In genomic region chr20:17498641-17499040, GRCh38 we compare ENCODE assay signal across 15 cellular contexts. TPM values are rescaled to one million over a fixed set of nuclear protein-coding genes. Genes with fewer than 3 reads are reported as not detected.
DNase-seq lines count a peak whose midpoint lies in the region; TF ChIP-seq lines count a peak whose summit lies in the region.
"Had no signal": no experiment of that assay in that cellular context is flagged by ENCODE, and none has a peak within 500 bp of the region (broad histone marks: within the 10 kb centered on the region; RNA-seq: fewer than 3 reads in every experiment).

No MANE protein-coding gene starts in this region.

- TF ChIP-seq EP300 in SK-N-SH (IDR thresholded peaks at IDR 0.05; ENCODE audit: borderline replicate concordance in 1 of 2, low read depth in 1 of 2, low read length in 1 of 2): no peak

- no peak overlapping the region for H2BK15ac ChIP-seq in neuronal stem cell (ENCODE audit: low read length)

- H3K9me3 ChIP-seq in neuronal stem cell (replicated peaks in 1 of 2; ENCODE audit: control insufficient read depth in 2 of 2, insufficient read depth in 1 of 2, low read depth in 1 of 2, low read length in 2 of 2): no peaks in the 10 kb centered on the region
- no peaks in the 10 kb centered on the region for H3K9me3 ChIP-seq in SK-N-SH
- H3K9me3 ChIP-seq: BLaER1, MG63 had no signal

- H3K27ac ChIP-seq in coronary artery (no peak overlapping the region), neuronal stem cell (replicated peaks; ENCODE audit: low read length) (no peak overlapping the region), SK-N-SH (ENCODE audit: low read depth in 2 of 2, low read length in 1 of 2) (no peak overlapping the region)
- H3K27ac ChIP-seq: BLaER1, KMS-11, RWPE1 had no signal

- H3K4me2 ChIP-seq in neuronal stem cell (ENCODE audit: insufficient read depth, low read length, poor library complexity, severe bottlenecking) (no peak overlapping the region), SK-N-SH (no peak overlapping the region)
- H3K4me2 ChIP-seq: BLaER1, GM23338, KMS-11 had no signal

- no peak overlapping the region for H3K18ac ChIP-seq in neuronal stem cell (ENCODE audit: low read length)

- no peaks in the 10 kb centered on the region for H3K36me3 ChIP-seq in neuronal stem cell (replicated peaks in 1 of 2; ENCODE audit: control insufficient read depth in 2 of 2, insufficient read depth in 2 of 2, low read length in 2 of 2)
- no peaks in the 10 kb centered on the region for H3K36me3 ChIP-seq in SK-N-SH (replicated peaks in 1 of 2; ENCODE audit: control insufficient read depth in 1 of 2, insufficient read depth in 2 of 2, low read length in 1 of 2)
- H3K36me3 ChIP-seq: BLaER1, MG63 had no signal

- H2AK5ac ChIP-seq in neuronal stem cell (ENCODE audit: low read depth, low read length): peak overlapping the region; percentile 17

- H2BK12ac ChIP-seq in neuronal stem cell (ENCODE audit: low read length): no peak overlapping the region

- H3K23ac ChIP-seq in neuronal stem cell (ENCODE audit: low read depth, low read length, poor library complexity): no peak overlapping the region

- CTCF ChIA-PET in SK-N-SH (lab: Yijun Ruan, JAX): no interaction called here

- H3K4me1 ChIP-seq in neuronal stem cell (ENCODE audit: control insufficient read depth in 2 of 2, insufficient read depth in 1 of 2, low read depth in 1 of 2, low read length in 2 of 2): peaks cover 0 to 1% of the 10 kb centered on the region in 2 donors
- no peaks in the 10 kb centered on the region for H3K4me1 ChIP-seq in SK-N-SH (ENCODE audit: control insufficient read depth in 1 of 2, insufficient read depth in 2 of 2, low read depth in 1 of 2, low read length in 1 of 2)

- TF ChIP-seq CTCF in coronary artery (IDR thresholded peaks at IDR 0.05) (no peak), SK-N-SH (IDR thresholded peaks at IDR 0.05) (no peak)

- no peaks in the 10 kb centered on the region for H3F3A ChIP-seq in SK-N-SH (replicated peaks; ENCODE audit: insufficient read depth)

- TF ChIP-seq RAD21 in SK-N-SH (IDR thresholded peaks at IDR 0.05; ENCODE audit: low read length): no peak

- no peaks in the 10 kb centered on the region for H4K20me1 ChIP-seq in SK-N-SH (ENCODE audit: insufficient read depth)
- H4K20me1 ChIP-seq: BLaER1 had no signal

- no peak overlapping the region for H2BK5ac ChIP-seq in neuronal stem cell (ENCODE audit: low read length)

- no CpG with 5 or more reads among the region's 13 CpGs for WGBS in neuronal stem cell (ENCODE audit: extremely low coverage in 2 of 2, insufficient read length in 2 of 2, insufficient replicate concordance in 1 of 2), 2 donors
- 88% methylated on average over 13 of the region's 13 CpGs for WGBS in SK-N-SH (ENCODE audit: low lambda C conversion rate)

- H4K91ac ChIP-seq in neuronal stem cell (ENCODE audit: low read depth, low read length, poor library complexity): no peak overlapping the region

- POLR2A ChIA-PET in SK-N-SH (lab: Yijun Ruan, JAX): no interaction called here

- H3K79me1 ChIP-seq in neuronal stem cell (ENCODE audit: low read depth, low read length): no peaks in the 10 kb centered on the region

- H3K27me3 ChIP-seq in neuronal stem cell (ENCODE audit: control insufficient read depth in 3 of 3, insufficient read depth in 3 of 3, low read depth in 1 of 3, low read length in 3 of 3): peaks cover 0 to 32% (median 2%) of the 10 kb centered on the region in 3 experiments
- no peaks in the 10 kb centered on the region for H3K27me3 ChIP-seq in SK-N-SH (ENCODE audit: insufficient read depth)
- H3K27me3 ChIP-seq: BLaER1, MG63 had no signal

- no peak overlapping the region for H3K14ac ChIP-seq in neuronal stem cell (ENCODE audit: low read length)

- H3K4me3 ChIP-seq in coronary artery (no peak overlapping the region), neuronal stem cell (ENCODE audit: low read length in 2 of 2) (no peak overlapping the region), SK-N-SH (ENCODE audit: low read depth in 2 of 2, low read length in 1 of 2) (no peak overlapping the region)
- H3K4me3 ChIP-seq: BLaER1, GM23338, MG63 had no signal

- H3K9ac ChIP-seq in neuronal stem cell (ENCODE audit: low read depth, low read length, poor library complexity) (no peak overlapping the region), SK-N-SH (no peak overlapping the region)
- H3K9ac ChIP-seq: BLaER1, KMS-11 had no signal

- no peaks in the 10 kb centered on the region for H3K79me2 ChIP-seq in SK-N-SH (ENCODE audit: insufficient read depth)

- DNase-seq in activated CD8-positive, alpha-beta memory T cell treated with anti-CD3 and anti-CD28 coated beads, Interleukin-2, amount 50 U/mL, for 48 hours: peak; percentile 8
- no peak for DNase-seq in activated CD8-positive, alpha-beta memory T cell treated with anti-CD3 and anti-CD28 coated beads, Interleukin-2, amount 50 U/mL, for 4 hours
- DNase-seq in coronary artery (ENCODE audit: low spot score) (peak; percentile 35), neuronal stem cell (ENCODE audit: low spot score) (no peak), T-helper 9 cell (no peak), T1000 (lab: John Stamatoyannopoulos, UW) (no peak), SK-N-SH (no peak)
- no peak for DNase-seq in stimulated activated naive CD4-positive, alpha-beta T cell (lab: John Stamatoyannopoulos, UW)
- DNase-seq: DND-41, MG63, NCI-H1694 treated with DMSO at 0.1 percent for 48 hours had no signal

- H3K9me2 ChIP-seq in SK-N-SH: no peaks in the 10 kb centered on the region

- no peak overlapping the region for H2BK120ac ChIP-seq in neuronal stem cell (ENCODE audit: low read depth, low read length)

- no peak overlapping the region for H4K8ac ChIP-seq in neuronal stem cell (ENCODE audit: low read depth, low read length)

- H2AFZ ChIP-seq in neuronal stem cell (ENCODE audit: low read length): no peak overlapping the region
- H2AFZ ChIP-seq in SK-N-SH (ENCODE audit: low read depth): no peak overlapping the region
- H2AFZ ChIP-seq: GM23338 had no signal

- H3K4ac ChIP-seq in neuronal stem cell (ENCODE audit: low read length): no peak overlapping the region

TF ChIP-seq in SK-N-SH, 30 proteins besides CTCF, POLR2A, EP300 and RAD21:
- TF ChIP-seq USF2 (IDR thresholded peaks at IDR 0.05; ENCODE audit: borderline replicate concordance, low read depth, low read length) (no peak), NFIC (IDR thresholded peaks at IDR 0.05; ENCODE audit: borderline replicate concordance) (no peak), GABPA (IDR thresholded peaks at IDR 0.05; ENCODE audit: low read depth) (no peak), GATA2 (CRISPR knock-in tag; IDR thresholded peaks at IDR 0.05) (no peak), JUND (IDR thresholded peaks at IDR 0.05) (no peak), FOSL2 (IDR thresholded peaks at IDR 0.05; ENCODE audit: borderline replicate concordance, low read depth) (no peak), FOXM1 (IDR thresholded peaks at IDR 0.05; ENCODE audit: low read depth) (no peak), YY1 (IDR thresholded peaks at IDR 0.05; ENCODE audit: low read depth) (no peak), SMC3 (IDR thresholded peaks at IDR 0.05; ENCODE audit: low read depth, low read length) (no peak), FOXJ3 (CRISPR knock-in tag; IDR thresholded peaks at IDR 0.05) (no peak), PBX3 (IDR thresholded peaks at IDR 0.05) (no peak)

RNA-seq across cellular contexts. Expression of gene BFSP1, which starts 32.5 kb away (rescaled TPM):
- 0.18 TPM for polyA plus RNA-seq in neuronal stem cell (2013, experiment 1 of 2)
- polyA plus RNA-seq in neuronal stem cell (2013, experiment 2 of 2): 0.17 TPM
- polyA plus RNA-seq in SK-N-SH (2012; rRNA removed): 6.7 and 7.1 TPM in 2 replicates
- 8.9 and 9.2 TPM in 2 replicates for polyA plus RNA-seq in SK-N-SH (2012; cell fraction: cytosol; rRNA removed)
- polyA plus RNA-seq in SK-N-SH (2012; cell fraction: nucleus; rRNA removed): 5.6 and 5.9 TPM in 2 replicates

Comparison
In these comparisons a context has a peak if more than half of its experiments do, and no peak if none do; other contexts are left out.
1. DNase-seq: peak in activated CD8-positive, alpha-beta memory T cell treated with anti-CD3 and anti-CD28 coated beads, Interleukin-2, amount 50 U/mL, for 48 hours (single experiment) and coronary artery (single experiment); none in activated CD8-positive, alpha-beta memory T cell treated with anti-CD3 and anti-CD28 coated beads, Interleukin-2, amount 50 U/mL, for 4 hours (single experiment), neuronal stem cell (single experiment), T-helper 9 cell (single experiment), stimulated activated naive CD4-positive, alpha-beta T cell (0 of 6), T1000 (single experiment) and SK-N-SH (single experiment).